In genomic region chr20:39137299-39137698, GRCh38 we compare ENCODE assay signal across 26 cellular contexts.
DNase-seq lines count a peak whose midpoint lies in the region; ATAC-seq, FAIRE-seq and TF ChIP-seq lines count a peak whose summit lies in the region.
"Had no signal": no experiment of that assay in that cellular context is flagged by ENCODE, and none has a peak within 500 bp of the region (broad histone marks: within the 10 kb centered on the region; RNA-seq: fewer than 3 reads in every experiment).

No MANE protein-coding gene starts in this region.

- no peak overlapping the region for H3K4me3 ChIP-seq in HepG2 (replicated peaks in 1 of 3; ENCODE audit: insufficient read depth in 1 of 3, low read depth in 2 of 3, low read length in 3 of 3)
- no peak overlapping the region for H3K4me3 ChIP-seq in right lobe of liver
- no peak overlapping the region for H3K4me3 ChIP-seq in parathyroid adenoma (ENCODE audit: low read depth, low read length)
- H3K4me3 ChIP-seq: BLaER1, GM12878 had no signal

- no peaks in the 10 kb centered on the region for H3K9me3 Mint-ChIP-seq in activated T-helper 2 cell treated with anti-CD3 and anti-CD28 coated beads, Interferon-gamma antibody, Interleukin-2, Interleukin-4, amounts not matched to agents 10 μg/mL and 5 μg/mL and 100 μg/mL, durations not matched to agents 14 hours and 24 hours and 36 hours
- H3K9me3 Mint-ChIP-seq: CD4-positive, alpha-beta memory T cell; CD8-positive, alpha-beta memory T cell had no signal

- no peaks in the 10 kb centered on the region for H3K4me1 Mint-ChIP-seq in activated T-helper 2 cell treated with anti-CD3 and anti-CD28 coated beads, Interferon-gamma antibody, Interleukin-2, Interleukin-4, amounts not matched to agents 10 μg/mL and 5 μg/mL and 100 μg/mL, durations not matched to agents 14 hours and 24 hours and 36 hours (ENCODE audit: low read depth)
- H3K4me1 Mint-ChIP-seq: CD14-positive monocyte; CD4-positive, alpha-beta memory T cell; CD4-positive, CD25-positive, alpha-beta regulatory T cell; CD8-positive, alpha-beta memory T cell had no signal

- TF ChIP-seq EP300 in HepG2 (IDR thresholded peaks at IDR 0.05; ENCODE audit: low read depth in 2 of 2, low read length in 2 of 2) (no peak), HepG2 (CRISPR knock-in tag; IDR thresholded peaks at IDR 0.05; ENCODE audit: borderline replicate concordance) (no peak)

- H4K20me1 ChIP-seq in HepG2 (ENCODE audit: insufficient read depth, low read length), result no peaks in the 10 kb centered on the region
- H4K20me1 ChIP-seq: BLaER1 had no signal

- H3K79me2 ChIP-seq in HepG2 (ENCODE audit: insufficient read depth, low read length) (no peaks in the 10 kb centered on the region), parathyroid adenoma (no peaks in the 10 kb centered on the region)

- DNase-seq in HepG2 (ENCODE audit: low spot score) (no peak), right lobe of liver (no peak), A172 (ENCODE audit: low spot score) (no peak)
- DNase-seq in activated T-helper 2 cell treated with anti-CD3 and anti-CD28 coated beads, Interferon-gamma antibody, Interleukin-2, Interleukin-4, amounts not matched to agents 10 μg/mL and 5 μg/mL and 100 μg/mL, durations not matched to agents 14 hours and 24 hours and 36 hours (ENCODE audit: low spot score), result no peak
- DNase-seq: ACHN; BE2C; C1 segment of cervical spinal cord; CD4-positive, alpha-beta memory T cell; CD4-positive, CD25-positive, alpha-beta regulatory T cell; CD8-positive, alpha-beta memory T cell; COR-L47; DMS 273 treated with DMSO at 0.1 percent for 48 hours; DMS153; DMS53; DMS79; DND-41; EL; GDM1 had no signal

- POLR2A ChIA-PET in HepG2 (lab: Yijun Ruan, JAX), result no interaction called here

- H3K27me3 Mint-ChIP-seq in activated T-helper 2 cell treated with anti-CD3 and anti-CD28 coated beads, Interferon-gamma antibody, Interleukin-2, Interleukin-4, amounts not matched to agents 10 μg/mL and 5 μg/mL and 100 μg/mL, durations not matched to agents 14 hours and 24 hours and 36 hours (ENCODE audit: low read depth), result no peaks in the 10 kb centered on the region

- no peaks in the 10 kb centered on the region for H3K4me1 ChIP-seq in HepG2 (ENCODE audit: insufficient read depth, low read length)
- H3K4me1 ChIP-seq in right lobe of liver, result no peaks in the 10 kb centered on the region
- peaks cover 43% of the 10 kb centered on the region for H3K4me1 ChIP-seq in parathyroid adenoma
- H3K4me1 ChIP-seq: BE2C, BLaER1 had no signal

- no peak for TF ChIP-seq RAD21 in HepG2 (CRISPR knock-in tag; IDR thresholded peaks at IDR 0.05)

- no peak overlapping the region for H3K27ac Mint-ChIP-seq in activated T-helper 2 cell treated with anti-CD3 and anti-CD28 coated beads, Interferon-gamma antibody, Interleukin-2, Interleukin-4, amounts not matched to agents 10 μg/mL and 5 μg/mL and 100 μg/mL, durations not matched to agents 14 hours and 24 hours and 36 hours
- H3K27ac Mint-ChIP-seq: CD4-positive, alpha-beta memory T cell; CD4-positive, CD25-positive, alpha-beta regulatory T cell; CD8-positive, alpha-beta memory T cell had no signal

- H3K27ac ChIP-seq in HepG2 (ENCODE audit: extremely low read length, insufficient read depth, low read length) (no peak overlapping the region), right lobe of liver (no peak overlapping the region), parathyroid adenoma (peak overlapping the region; percentile 70)
- H3K27ac ChIP-seq: 22Rv1, BLaER1 had no signal

- H3K4me2 ChIP-seq in HepG2 (ENCODE audit: low read depth, low read length), result no peak overlapping the region
- H3K4me2 ChIP-seq in parathyroid adenoma (ENCODE audit: low read length), result peak overlapping the region; percentile 3
- H3K4me2 ChIP-seq: BLaER1 had no signal

- BruUV-seq in HepG2 (replicated peaks; lab: Mats Ljungman, UMichigan), result no TSS peak

- TF ChIP-seq POLR2A in HepG2 (IDR thresholded peaks at IDR 0.05; ENCODE audit: insufficient read depth in 1 of 2, low read depth in 2 of 2, low read length in 2 of 2) (no peak), right lobe of liver (IDR thresholded peaks at IDR 0.05) (no peak)

- H3K9me3 ChIP-seq in HepG2 (ENCODE audit: low read length) (no peaks in the 10 kb centered on the region), right lobe of liver (no peaks in the 10 kb centered on the region), parathyroid adenoma (ENCODE audit: control insufficient read depth, low read length) (no peaks in the 10 kb centered on the region)
- H3K9me3 ChIP-seq: BE2C, BLaER1 had no signal

- H2AFZ ChIP-seq in HepG2 (ENCODE audit: low read length) (no peak overlapping the region), parathyroid adenoma (peak overlapping the region; percentile 64)

- ATAC-seq in HepG2 (no peak), right lobe of liver (no peak)
- ATAC-seq: GM12878 had no signal

- H3K9ac ChIP-seq in HepG2 (ENCODE audit: insufficient read depth, low read depth, low read length) (no peak overlapping the region), parathyroid adenoma (no peak overlapping the region)
- H3K9ac ChIP-seq: BLaER1 had no signal

- H3K4me3 Mint-ChIP-seq in activated T-helper 2 cell treated with anti-CD3 and anti-CD28 coated beads, Interferon-gamma antibody, Interleukin-2, Interleukin-4, amounts not matched to agents 10 μg/mL and 5 μg/mL and 100 μg/mL, durations not matched to agents 14 hours and 24 hours and 36 hours (ENCODE audit: low read depth), result no peak overlapping the region
- H3K4me3 Mint-ChIP-seq: CD14-positive monocyte; CD4-positive, alpha-beta memory T cell; CD4-positive, CD25-positive, alpha-beta regulatory T cell; CD8-positive, alpha-beta memory T cell had no signal

- H3K36me3 Mint-ChIP-seq in activated T-helper 2 cell treated with anti-CD3 and anti-CD28 coated beads, Interferon-gamma antibody, Interleukin-2, Interleukin-4, amounts not matched to agents 10 μg/mL and 5 μg/mL and 100 μg/mL, durations not matched to agents 14 hours and 24 hours and 36 hours (ENCODE audit: low read depth), result no peaks in the 10 kb centered on the region
- H3K36me3 Mint-ChIP-seq: CD14-positive monocyte; CD4-positive, alpha-beta memory T cell; CD4-positive, CD25-positive, alpha-beta regulatory T cell had no signal

- in situ Hi-C loops in HepG2 (cut with HindIII; ENCODE audit: extremely low pct_ligation_motif_present, low pct_unique_long_range_greater_than_20kb), result no loop called here

- no peak for FAIRE-seq in HepG2 (lab: Jason Lieb, UNC)
- FAIRE-seq: A204.1, GM12878, GM12892, GM18507 had no signal

- TF ChIP-seq CTCF in HepG2 (CRISPR knock-in tag; IDR thresholded peaks at IDR 0.05) (no peak), right lobe of liver (IDR thresholded peaks at IDR 0.05) (no peak), parathyroid adenoma (IDR thresholded peaks at IDR 0.05) (no peak)

- H3K27me3 ChIP-seq in HepG2 (ENCODE audit: control insufficient read depth in 1 of 2, insufficient read depth in 2 of 2, low read length in 2 of 2), result peaks cover 4 to 17% of the 10 kb centered on the region in 2 experiments; a peak in 2 of 5 replicates
- H3K27me3 ChIP-seq in right lobe of liver, result no peaks in the 10 kb centered on the region
- H3K27me3 ChIP-seq in parathyroid adenoma (ENCODE audit: control insufficient read depth, insufficient read depth, low read length), result no peaks in the 10 kb centered on the region
- H3K27me3 ChIP-seq: BLaER1 had no signal

- H3K36me3 ChIP-seq in HepG2 (replicated peaks in 1 of 2; ENCODE audit: control insufficient read depth in 1 of 2, insufficient read depth in 2 of 2, low read length in 2 of 2) (no peaks in the 10 kb centered on the region), right lobe of liver (no peaks in the 10 kb centered on the region), parathyroid adenoma (ENCODE audit: control insufficient read depth, insufficient read depth, low read length) (no peaks in the 10 kb centered on the region)
- H3K36me3 ChIP-seq: BE2C, BLaER1 had no signal

- CTCF ChIA-PET in HepG2 (lab: Yijun Ruan, JAX; ENCODE audit: low intra/inter-chr PET ratio, low total read pairs), result no interaction called here

- intact Hi-C loops in HepG2 (cut with micrococcal nuclease; ENCODE audit: unreplicated experiment), result no loop called here
- intact Hi-C loops in right lobe of liver (cut with DNase I), result no loop called here
- intact Hi-C loops in activated T-helper 2 cell treated with anti-CD3 and anti-CD28 coated beads, Interferon-gamma antibody, Interleukin-2, Interleukin-4, amounts not matched to agents 10 μg/mL and 5 μg/mL and 100 μg/mL, durations not matched to agents 14 hours and 24 hours and 36 hours (cut with micrococcal nuclease), result no loop called here

TF ChIP-seq in HepG2, 621 proteins besides CTCF, POLR2A, EP300 and RAD21:
- TF ChIP-seq ZBTB14 (CRISPR knock-in tag; IDR thresholded peaks at IDR 0.05), result no peak
- TF ChIP-seq MAFK (conservative IDR thresholded peaks at IDR 0.05 in 1 of 2, IDR thresholded peaks at IDR 0.05 in 1 of 2; ENCODE audit: low read length in 2 of 2), result peak; percentile 55 to 61; a peak in 3 of 4 replicates
- peak; percentile 23; the same call in 1 of the 2 replicates for TF ChIP-seq MAFF (IDR thresholded peaks at IDR 0.05; ENCODE audit: low read depth, low read length)
- no peak for TF ChIP-seq SIN3A (IDR thresholded peaks at IDR 0.05; ENCODE audit: borderline replicate concordance, low read depth, low read length)
- no peak for TF ChIP-seq ZBTB3 (CRISPR knock-in tag; IDR thresholded peaks at IDR 0.05; ENCODE audit: borderline replicate concordance, low read depth)
- no peak for TF ChIP-seq BCL3 (CRISPR knock-in tag; IDR thresholded peaks at IDR 0.05)
- TF ChIP-seq KDM5A (IDR thresholded peaks at IDR 0.05; ENCODE audit: borderline replicate concordance, low read length), result no peak
